ENCODE assay signal across 29 cellular contexts in genomic region chr1:186550832-186551231, GRCh38.
"Had no signal": no experiment of that assay in that cellular context is flagged by ENCODE, and none has a peak within 500 bp of the region (broad histone marks: within the 10 kb centered on the region; RNA-seq: fewer than 3 reads in every experiment).

No MANE protein-coding gene starts in this region.

- DNase-seq: activated CD4-positive, alpha-beta T cell treated with anti-CD3 and anti-CD28 coated beads, Interleukin-2, amount 10 ng/mL, durations not matched to agents 24 days and 14 days; activated CD4-positive, alpha-beta T cell treated with anti-CD3 and anti-CD28 coated beads, Interleukin-2, amount 50 U/mL, for 4 hours; activated CD8-positive, alpha-beta T cell treated with anti-CD3 and anti-CD28 coated beads, Interleukin-2, amount 10 ng/mL, durations not matched to agents 7 days and 5 days; activated gamma-delta T cell; activated naive CD4-positive, alpha-beta T cell treated with Interleukin-2 at 50 U/mL for 16 hours; activated naive CD8-positive, alpha-beta T cell treated with anti-CD3 and anti-CD28 coated beads, Interleukin-2, amount 10 ng/mL, durations not matched to agents 7 days and 5 days; activated T-cell treated with anti-CD3 and anti-CD28 coated beads, Interleukin-2, amount 50 U/mL, for 24 hours; amygdala; Kasumi-1; MG63; NCI-H1048; NCI-H1105 treated with DMSO at 0.1 percent for 48 hours; NCI-H1436; NCI-H1694; NCI-H1930; NCI-H2081 treated with DMSO at 0.1 percent for 48 hours; NCI-H345; NCI-H524 treated with DMSO at 0.1 percent for 48 hours; PC-3; SIG-M5; T1000; WERI-Rb-1 had no signal

- ATAC-seq: activated CD8-positive, alpha-beta T cell treated with anti-CD3 and anti-CD28 coated beads, Interleukin-2, amount 10 ng/mL, durations not matched to agents 7 days and 5 days; PC-3; Right ventricle myocardium inferior had no signal

- H3K27me3 ChIP-seq: ascending aorta, breast epithelium, MG63 had no signal

- H3K27me3 Mint-ChIP-seq: activated naive CD8-positive, alpha-beta T cell treated with anti-CD3 and anti-CD28 coated beads, Interleukin-2, amount 10 ng/mL, durations not matched to agents 7 days and 5 days; activated T-cell treated with anti-CD3 and anti-CD28 coated beads, Interleukin-2, amount 50 U/mL, for 24 hours had no signal

- H3K27ac ChIP-seq: ascending aorta, breast epithelium, RWPE1, SK-N-MC, WERI-Rb-1 had no signal

- H3K4me1 Mint-ChIP-seq: activated CD4-positive, alpha-beta T cell treated with anti-CD3 and anti-CD28 coated beads, Interleukin-2, amount 10 ng/mL, durations not matched to agents 24 days and 14 days; activated naive CD4-positive, alpha-beta T cell treated with anti-CD3 and anti-CD28 coated beads, Interleukin-2, amount 50 U/mL, for 24 hours; activated naive CD8-positive, alpha-beta T cell treated with anti-CD3 and anti-CD28 coated beads, Interleukin-2, amount 10 ng/mL, durations not matched to agents 7 days and 5 days had no signal

- H3K4me3 ChIP-seq: ascending aorta, breast epithelium, MG63, SK-N-MC had no signal

- H3K4me1 ChIP-seq: ascending aorta, breast epithelium had no signal

- H3K27ac Mint-ChIP-seq: activated CD4-positive, alpha-beta T cell treated with anti-CD3 and anti-CD28 coated beads, Interleukin-2, amount 10 ng/mL, durations not matched to agents 24 days and 14 days; activated CD8-positive, alpha-beta T cell treated with anti-CD3 and anti-CD28 coated beads, Interleukin-2, amount 10 ng/mL, durations not matched to agents 7 days and 5 days; activated naive CD4-positive, alpha-beta T cell treated with anti-CD3 and anti-CD28 coated beads, Interleukin-2, amount 50 U/mL, for 24 hours; activated naive CD8-positive, alpha-beta T cell treated with anti-CD3 and anti-CD28 coated beads, Interleukin-2, amount 10 ng/mL, durations not matched to agents 7 days and 5 days; activated T-cell treated with anti-CD3 and anti-CD28 coated beads, Interleukin-2, amount 50 U/mL, for 24 hours; activated T-helper 2 cell treated with anti-CD3 and anti-CD28 coated beads, Interferon-gamma antibody, Interleukin-2, Interleukin-4, amounts not matched to agents 10 μg/mL and 5 μg/mL and 100 μg/mL, durations not matched to agents 14 hours and 24 hours and 36 hours had no signal

- H3K4me3 Mint-ChIP-seq: activated CD4-positive, alpha-beta T cell treated with anti-CD3 and anti-CD28 coated beads, Interleukin-2, amount 10 ng/mL, durations not matched to agents 24 days and 14 days; activated CD8-positive, alpha-beta T cell treated with anti-CD3 and anti-CD28 coated beads, Interleukin-2, amount 10 ng/mL, durations not matched to agents 7 days and 5 days; activated naive CD4-positive, alpha-beta T cell treated with anti-CD3 and anti-CD28 coated beads, Interleukin-2, amount 50 U/mL, for 24 hours; activated naive CD8-positive, alpha-beta T cell treated with anti-CD3 and anti-CD28 coated beads, Interleukin-2, amount 10 ng/mL, durations not matched to agents 7 days and 5 days; activated T-cell treated with anti-CD3 and anti-CD28 coated beads, Interleukin-2, amount 50 U/mL, for 24 hours had no signal

- H3K36me3 ChIP-seq: ascending aorta, breast epithelium, MG63, WERI-Rb-1 had no signal
